In genomic region chr4:76690906-76691275, GRCh38 we compare ENCODE assay signal across 12 cellular contexts.
A peak's percentile ranks its signal among the peaks of the same experiment; 100 is the strongest.
DNase-seq lines count a peak whose midpoint lies in the region; ATAC-seq and TF ChIP-seq lines count a peak whose summit lies in the region.
"Had no signal": no experiment of that assay in that cellular context is flagged by ENCODE, and none has a peak within 500 bp of the region (broad histone marks: within the 10 kb centered on the region; RNA-seq: fewer than 3 reads in every experiment).

No MANE protein-coding gene starts in this region.

- peaks cover 71% of the 10 kb centered on the region for H3K79me2 ChIP-seq in hepatocyte

- H3K4me1 ChIP-seq in RWPE2 (ENCODE audit: insufficient read depth, poor library complexity, severe bottlenecking), result peaks cover 28% of the 10 kb centered on the region
- peaks cover 33% of the 10 kb centered on the region for H3K4me1 ChIP-seq in hepatocyte (ENCODE audit: insufficient read depth)
- peaks cover 29 to 72% of the 10 kb centered on the region in 2 donors for H3K4me1 ChIP-seq in thoracic aorta (ENCODE audit: control insufficient read depth in 1 of 2, low read depth in 2 of 2)

- peak overlapping the region; percentile 66 for H3K27ac ChIP-seq in RWPE2 (ENCODE audit: poor library complexity, severe bottlenecking)
- peak overlapping the region; percentile 90 for H3K27ac ChIP-seq in hepatocyte
- H3K27ac ChIP-seq in thoracic aorta, result peak overlapping the region; percentile 88 to 89

- TF ChIP-seq CTCF in RWPE2 (IDR thresholded peaks at IDR 0.05; ENCODE audit: poor library complexity, severe bottlenecking) (no peak), hepatocyte (IDR thresholded peaks at IDR 0.05; ENCODE audit: poor library complexity) (no peak), thoracic aorta (IDR thresholded peaks at IDR 0.05) (no peak)

- peak; percentile 11 for DNase-seq in NCI-H1694 treated with DMSO at 0.1 percent for 48 hours (lab: John Stamatoyannopoulos, UW)
- DNase-seq in NCI-H1694 (lab: John Stamatoyannopoulos, UW), result no peak
- DNase-seq in RWPE2 (ENCODE audit: low spot score), result no peak
- DNase-seq in hepatocyte (ENCODE audit: low spot score), result no peak
- no peak for DNase-seq in thoracic aorta (ENCODE audit: low spot score)
- DNase-seq in posterior cingulate gyrus, result no peak
- DNase-seq in SW 1271 (lab: John Stamatoyannopoulos, UW), result no peak
- DNase-seq: activated CD4-positive, CD25-positive, alpha-beta regulatory T cell; activated gamma-delta T cell treated with Interleukin-2 at 50 U/mL for 16 hours; effector CD8-positive, alpha-beta T cell; stimulated activated CD8-positive, alpha-beta memory T cell treated with anti-CD3 and anti-CD28 coated beads, Interleukin-4, amount 100 ng/mL, for 48 hours had no signal

- 33% methylated on average over 1 of the region's 1 CpG for WGBS in hepatocyte (ENCODE audit: low lambda C conversion rate, missing lambda C conversion rate)

- intact Hi-C loops in posterior cingulate gyrus (cut with DNase I), result no loop called here

- H3K27me3 ChIP-seq in RWPE2 (ENCODE audit: insufficient read depth, poor library complexity, severe bottlenecking), result no peaks in the 10 kb centered on the region
- H3K27me3 ChIP-seq in hepatocyte, result no peaks in the 10 kb centered on the region
- no peaks in the 10 kb centered on the region for H3K27me3 ChIP-seq in thoracic aorta (replicated peaks; ENCODE audit: insufficient read depth)

- peak overlapping the region; percentile 61 for H3K4me3 ChIP-seq in RWPE2 (ENCODE audit: severe bottlenecking)
- H3K4me3 ChIP-seq in hepatocyte, result peak overlapping the region; percentile 37
- peak overlapping the region; percentile 75 for H3K4me3 ChIP-seq in thoracic aorta

- ATAC-seq in RWPE2 (ENCODE audit: low read depth) (no peak), thoracic aorta (ENCODE audit: insufficient number of reproducible peaks, low FRiP score, low read depth) (no peak), GM19452 (IDR thresholded peaks at IDR 0.05; ENCODE audit: unreplicated experiment) (no peak)

- H3K9me2 ChIP-seq in hepatocyte (replicated peaks; ENCODE audit: insufficient read depth), result no peaks in the 10 kb centered on the region

- peak overlapping the region; percentile 91 for H3K4me2 ChIP-seq in hepatocyte

- no peaks in the 10 kb centered on the region for H3K9me3 ChIP-seq in RWPE2 (ENCODE audit: severe bottlenecking)
- H3K9me3 ChIP-seq in hepatocyte (ENCODE audit: low read depth), result no peaks in the 10 kb centered on the region
- no peaks in the 10 kb centered on the region for H3K9me3 ChIP-seq in thoracic aorta

- H3K36me3 ChIP-seq in RWPE2 (ENCODE audit: low read depth), result peaks cover 15% of the 10 kb centered on the region
- no peaks in the 10 kb centered on the region for H3K36me3 ChIP-seq in hepatocyte (replicated peaks; ENCODE audit: insufficient read depth, low read depth)
- H3K36me3 ChIP-seq in thoracic aorta, result no peaks in the 10 kb centered on the region

- no peaks in the 10 kb centered on the region for H4K20me1 ChIP-seq in hepatocyte (ENCODE audit: insufficient read depth, poor library complexity, severe bottlenecking)

- no peak overlapping the region for H2AFZ ChIP-seq in hepatocyte
